ENCODE assay signal across 19 cellular contexts in genomic region chr12:131389051-131390013, GRCh38.
"Had no signal": no experiment of that assay in that cellular context is flagged by ENCODE, and none has a peak within 500 bp of the region (broad histone marks: within the 10 kb centered on the region; RNA-seq: fewer than 3 reads in every experiment).

No MANE protein-coding gene starts in this region.

- DNase-seq: activated CD4-positive, alpha-beta T cell treated with anti-CD3 and anti-CD28 coated beads for 48 hours; activated CD4-positive, alpha-beta T cell treated with anti-CD3 and anti-CD28 coated beads, Interleukin-2, amount 50 U/mL, for 48 hours; activated CD4-positive, CD25-positive, alpha-beta regulatory T cell treated with anti-CD3 and anti-CD28 coated beads, Interleukin-2, amount 50 U/mL, for 72 hours; activated CD8-positive, alpha-beta memory T cell treated with anti-CD3 and anti-CD28 coated beads, Interleukin-2, amount 10 ng/mL, durations not matched to agents 7 days and 5 days; activated effector memory CD4-positive, alpha-beta T cell treated with Interleukin-2 at 50 U/mL for 16 hours; activated naive CD4-positive, alpha-beta T cell; activated naive CD8-positive, alpha-beta T cell treated with anti-CD3 and anti-CD28 coated beads, Interleukin-2, amount 50 U/mL, for 24 hours; activated T-cell treated with anti-CD3 and anti-CD28 coated beads, Interleukin-2, amount 50 U/mL, for 24 hours; amniotic stem cell; brain microvascular endothelial cell; NCI-H187 treated with DMSO at 0.1 percent for 48 hours; NCI-H2081 treated with DMSO at 0.1 percent for 48 hours; NCI-H446; SIG-M5; T-helper 17 cell; T-helper 9 cell had no signal

- ATAC-seq: activated CD8-positive, alpha-beta memory T cell treated with anti-CD3 and anti-CD28 coated beads, Interleukin-2, amount 10 ng/mL, durations not matched to agents 7 days and 5 days; activated naive CD4-positive, alpha-beta T cell treated with anti-CD3 and anti-CD28 coated beads, Interleukin-2, amount 50 U/mL, for 72 hours; activated naive CD8-positive, alpha-beta T cell treated with anti-CD3 and anti-CD28 coated beads, Interleukin-2, amount 50 U/mL, for 24 hours; T-helper 17 cell had no signal

- H3K9me3 Mint-ChIP-seq: activated naive CD4-positive, alpha-beta T cell treated with anti-CD3 and anti-CD28 coated beads, Interleukin-2, amount 50 U/mL, for 72 hours; activated naive CD8-positive, alpha-beta T cell treated with anti-CD3 and anti-CD28 coated beads, Interleukin-2, amount 50 U/mL, for 24 hours; activated T-cell treated with anti-CD3 and anti-CD28 coated beads, Interleukin-2, amount 50 U/mL, for 24 hours had no signal

- H3K4me1 Mint-ChIP-seq: activated CD8-positive, alpha-beta memory T cell treated with anti-CD3 and anti-CD28 coated beads, Interleukin-2, amount 10 ng/mL, durations not matched to agents 7 days and 5 days; T-helper 17 cell had no signal

- H3K36me3 Mint-ChIP-seq: activated CD8-positive, alpha-beta memory T cell treated with anti-CD3 and anti-CD28 coated beads, Interleukin-2, amount 10 ng/mL, durations not matched to agents 7 days and 5 days; activated naive CD4-positive, alpha-beta T cell treated with anti-CD3 and anti-CD28 coated beads, Interleukin-2, amount 50 U/mL, for 72 hours had no signal

- H3K27me3 Mint-ChIP-seq: activated CD8-positive, alpha-beta memory T cell treated with anti-CD3 and anti-CD28 coated beads, Interleukin-2, amount 10 ng/mL, durations not matched to agents 7 days and 5 days had no signal

- H3K27ac Mint-ChIP-seq: activated CD8-positive, alpha-beta memory T cell treated with anti-CD3 and anti-CD28 coated beads, Interleukin-2, amount 10 ng/mL, durations not matched to agents 7 days and 5 days; activated naive CD4-positive, alpha-beta T cell treated with anti-CD3 and anti-CD28 coated beads, Interleukin-2, amount 50 U/mL, for 72 hours; activated naive CD8-positive, alpha-beta T cell treated with anti-CD3 and anti-CD28 coated beads, Interleukin-2, amount 50 U/mL, for 24 hours; activated T-cell treated with anti-CD3 and anti-CD28 coated beads, Interleukin-2, amount 50 U/mL, for 24 hours; activated T-helper 1 cell treated with anti-CD3 and anti-CD28 coated beads, Interleukin-12 subunit alpha, Interleukin-12 subunit beta, Interleukin-2, Interleukin-4 antibody, amounts not matched to agents 30 ng/mL and 10 ng/mL and 1 ng/mL, durations not matched to agents 14 hours and 24 hours and 36 hours; T-helper 17 cell; WTC11 had no signal

- H3K36me3 ChIP-seq: brain microvascular endothelial cell had no signal

- H3K27me3 ChIP-seq: brain microvascular endothelial cell had no signal

- H3K27ac ChIP-seq: brain microvascular endothelial cell had no signal

- H3K4me3 Mint-ChIP-seq: activated CD8-positive, alpha-beta memory T cell treated with anti-CD3 and anti-CD28 coated beads, Interleukin-2, amount 10 ng/mL, durations not matched to agents 7 days and 5 days; activated naive CD8-positive, alpha-beta T cell treated with anti-CD3 and anti-CD28 coated beads, Interleukin-2, amount 50 U/mL, for 24 hours; activated T-cell treated with anti-CD3 and anti-CD28 coated beads, Interleukin-2, amount 50 U/mL, for 24 hours; activated T-helper 1 cell treated with anti-CD3 and anti-CD28 coated beads, Interleukin-12 subunit alpha, Interleukin-12 subunit beta, Interleukin-2, Interleukin-4 antibody, amounts not matched to agents 30 ng/mL and 10 ng/mL and 1 ng/mL, durations not matched to agents 14 hours and 24 hours and 36 hours; T-helper 17 cell; WTC11 had no signal
